ENCODE assay signal across 15 cellular contexts in genomic region chr12:109723311-109723791, GRCh38. TPM values are rescaled to one million over a fixed set of nuclear protein-coding genes. Genes with fewer than 3 reads are reported as not detected.
DNase-seq lines count a peak whose midpoint lies in the region; ATAC-seq, FAIRE-seq and TF ChIP-seq lines count a peak whose summit lies in the region.
"Had no signal": no experiment of that assay in that cellular context is flagged by ENCODE, and none has a peak within 500 bp of the region (broad histone marks: within the 10 kb centered on the region; RNA-seq: fewer than 3 reads in every experiment).

No MANE protein-coding gene starts in this region.

- DNase-seq in C1 segment of cervical spinal cord (lab: John Stamatoyannopoulos, UW) (peak in 13 of 14 donors; percentile 47 to 94 (median 83)), RWPE1 (ENCODE audit: low spot score) (no peak), Right ventricle myocardium inferior (ENCODE audit: missing footprints) (peak; percentile 82), nucleus accumbens (lab: John Stamatoyannopoulos, UW) (peak; percentile 41 to 93 (median 85)), COLO829 (ENCODE audit: low spot score) (no peak), D721Med (ENCODE audit: insufficient read length, low spot score) (no peak), NCI-H774 (lab: John Stamatoyannopoulos, UW) (no peak)
- DNase-seq: activated CD4-positive, alpha-beta memory T cell treated with anti-CD3 and anti-CD28 coated beads, Interleukin-2, amount 10 ng/mL, durations not matched to agents 7 days and 5 days; activated effector memory CD4-positive, alpha-beta T cell treated with anti-CD3 and anti-CD28 coated beads, Interleukin-2, amount 50 U/mL, for 16 hours; islet precursor cell; NCI-H510A; T1000 had no signal

- FAIRE-seq in D721Med (lab: Jason Lieb, UNC) = no peak

- H3K27ac ChIP-seq in RWPE1 = peak overlapping the region; percentile 10; the same call in 1 of the 2 replicates
- H3K27ac ChIP-seq: vagina had no signal

- CTCF ChIA-PET in RWPE1 (lab: Yijun Ruan, JAX) = interaction anchor here (0.7 kb wide), 1 partner anchor 11 kb away, joined by 3 read pairs; no protein-coding TSS in a partner anchor

- ATAC-seq in Right ventricle myocardium inferior (peak; percentile 78), GM21717 (IDR thresholded peaks at IDR 0.05; ENCODE audit: unreplicated experiment) (no peak)

- POLR2A ChIA-PET in RWPE1 (lab: Yijun Ruan, JAX; ENCODE audit: low non-redundant PET) = no interaction called here

- no peak for TF ChIP-seq CTCF in RWPE1 (conservative IDR thresholded peaks at IDR 0.05; ENCODE audit: low read depth)
- TF ChIP-seq CTCF in D721Med (IDR thresholded peaks at IDR 0.05; ENCODE audit: insufficient read depth, missing control alignments) = no peak

- intact Hi-C loops in Right ventricle myocardium inferior (cut with DNase I) = no loop called here

RNA-seq across cellular contexts. Expression of gene FAM222A, which starts 9.7 kb away (rescaled TPM):
- 27.4 TPM for total RNA-seq in Right ventricle myocardium inferior
- total RNA-seq: fibroblast of lung had no signal

Comparison
In these comparisons a context has a peak if more than half of its experiments do, and no peak if none do; other contexts are left out.
1. DNase-seq: peak in C1 segment of cervical spinal cord (13 of 14), Right ventricle myocardium inferior (single experiment) and nucleus accumbens (56 of 56); none in RWPE1 (single experiment), COLO829 (single experiment), D721Med (single experiment) and NCI-H774 (single experiment).